ENCODE assay signal across 19 cellular contexts in the genomic region with DNA sequence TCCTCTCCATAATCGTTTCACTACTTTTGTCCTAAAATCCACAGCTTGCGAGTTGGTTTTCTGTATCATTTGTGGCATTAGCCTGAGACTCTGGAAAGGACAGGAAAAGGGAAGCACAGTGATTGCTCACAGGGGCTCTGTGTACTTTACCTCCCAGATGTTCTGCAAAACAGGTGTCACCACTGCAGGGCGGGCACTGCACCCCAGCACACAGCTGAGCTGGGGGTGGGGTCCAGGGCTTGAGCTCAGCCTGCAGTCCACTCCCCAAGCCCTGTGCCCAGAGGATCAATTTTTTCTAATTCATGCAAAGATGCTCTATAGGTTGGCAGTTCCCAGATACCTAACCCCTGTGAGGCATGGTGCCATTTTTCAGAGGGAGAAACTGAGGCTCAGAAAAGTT.
DNase-seq lines count a peak whose midpoint lies in the region; ATAC-seq, FAIRE-seq and TF ChIP-seq lines count a peak whose summit lies in the region.
"Had no signal": no experiment of that assay in that cellular context is flagged by ENCODE, and none has a peak within 500 bp of the region (broad histone marks: within the 10 kb centered on the region; RNA-seq: fewer than 3 reads in every experiment).

No MANE protein-coding gene starts in this region.

- 75 to 92% (median 80%) methylated on average over 3 of the region's 3 CpGs for WGBS in spleen, 5 donors

- H3K27ac ChIP-seq in kidney (ENCODE audit: low read depth in 2 of 2, low read length in 2 of 2) (no peak overlapping the region), spleen (no peak overlapping the region)
- H3K27ac ChIP-seq: GM23248 had no signal

- H3K4me1 Mint-ChIP-seq in natural killer cell treated with Interleukin-12 subunit alpha and Interleukin-12 subunit beta and Interleukin-15 and Interleukin-18, amount 100 ng/mL, for 72 hours (ENCODE audit: low read depth in 2 of 2), result no peaks in the 10 kb centered on the region
- H3K4me1 Mint-ChIP-seq: CD4-positive, alpha-beta memory T cell had no signal

- no peak overlapping the region for H3K4me3 Mint-ChIP-seq in natural killer cell treated with Interleukin-12 subunit alpha and Interleukin-12 subunit beta and Interleukin-15 and Interleukin-18, amount 100 ng/mL, for 72 hours
- H3K4me3 Mint-ChIP-seq: CD4-positive, alpha-beta memory T cell had no signal

- FAIRE-seq in bronchial epithelial cell (lab: Jason Lieb, UNC) (peak; percentile 87), kidney (lab: Jason Lieb, UNC) (no peak)
- FAIRE-seq: GM12891, GM18507, H1 had no signal

- H3K4me1 ChIP-seq in kidney (ENCODE audit: control insufficient read depth in 1 of 2, insufficient read depth in 1 of 2, low read depth in 1 of 2, low read length in 2 of 2), result no peaks in the 10 kb centered on the region
- no peaks in the 10 kb centered on the region for H3K4me1 ChIP-seq in spleen

- no peaks in the 10 kb centered on the region for H3K9me3 Mint-ChIP-seq in natural killer cell treated with Interleukin-12 subunit alpha and Interleukin-12 subunit beta and Interleukin-15 and Interleukin-18, amount 100 ng/mL, for 72 hours
- H3K9me3 Mint-ChIP-seq: CD4-positive, alpha-beta memory T cell had no signal

- no peak overlapping the region for H3K9ac ChIP-seq in kidney (ENCODE audit: low read length in 2 of 2)
- H3K9ac ChIP-seq: GM23248 had no signal

- no peak for DNase-seq in bronchial epithelial cell (ENCODE audit: low read depth)
- DNase-seq in kidney, result peak; percentile 14
- peak; percentile 60 for DNase-seq in spleen
- DNase-seq in NCI-H2081 (lab: John Stamatoyannopoulos, UW), result no peak
- no peak for DNase-seq in natural killer cell treated with Interleukin-12 subunit alpha and Interleukin-12 subunit beta and Interleukin-15 and Interleukin-18, amount 100 ng/mL, for 72 hours (ENCODE audit: low spot score)
- DNase-seq in T-helper 2 cell, result no peak
- DNase-seq: Calu3; CD4-positive, alpha-beta memory T cell; COR-L47; DMS53; DMS79 treated with DMSO at 0.1 percent for 48 hours; GF-D8; H7 had no signal

- no peaks in the 10 kb centered on the region for H3K36me3 Mint-ChIP-seq in natural killer cell treated with Interleukin-12 subunit alpha and Interleukin-12 subunit beta and Interleukin-15 and Interleukin-18, amount 100 ng/mL, for 72 hours
- H3K36me3 Mint-ChIP-seq: CD4-positive, alpha-beta memory T cell had no signal

- no peak overlapping the region for H3K27ac Mint-ChIP-seq in natural killer cell treated with Interleukin-12 subunit alpha and Interleukin-12 subunit beta and Interleukin-15 and Interleukin-18, amount 100 ng/mL, for 72 hours
- H3K27ac Mint-ChIP-seq: CD4-positive, alpha-beta memory T cell had no signal

- H3K27me3 Mint-ChIP-seq in natural killer cell treated with Interleukin-12 subunit alpha and Interleukin-12 subunit beta and Interleukin-15 and Interleukin-18, amount 100 ng/mL, for 72 hours, result peaks cover 0 to 5% of the 10 kb centered on the region in 2 donors

- ATAC-seq in GM19463 (IDR thresholded peaks at IDR 0.05; ENCODE audit: unreplicated experiment), result no peak
- no peak for ATAC-seq in natural killer cell treated with Interleukin-12 subunit alpha and Interleukin-12 subunit beta and Interleukin-15 and Interleukin-18, amount 100 ng/mL, for 72 hours
- ATAC-seq: HCT116 had no signal

- no peak for TF ChIP-seq POLR2A in spleen (IDR thresholded peaks at IDR 0.05)

- no peak for TF ChIP-seq CTCF in bronchial epithelial cell (IDR thresholded peaks at IDR 0.05; ENCODE audit: insufficient read depth, low read length, severe bottlenecking)
- TF ChIP-seq CTCF in kidney (IDR thresholded peaks at IDR 0.05; ENCODE audit: borderline replicate concordance, extremely low read depth, insufficient read depth), result no peak
- TF ChIP-seq CTCF in spleen (IDR thresholded peaks at IDR 0.05 in 8 of 11, conservative IDR thresholded peaks at IDR 0.05 in 3 of 11), result no peak

- no peaks in the 10 kb centered on the region for H3K9me3 ChIP-seq in kidney (ENCODE audit: control insufficient read depth in 1 of 2, low read length in 2 of 2)
- no peaks in the 10 kb centered on the region for H3K9me3 ChIP-seq in spleen

- H3K4me3 ChIP-seq in bronchial epithelial cell (ENCODE audit: low read depth, low read length) (no peak overlapping the region), kidney (ENCODE audit: low read length in 2 of 2) (no peak overlapping the region), spleen (no peak overlapping the region)
- H3K4me3 ChIP-seq: GM23248 had no signal

- H3K36me3 ChIP-seq in bronchial epithelial cell (ENCODE audit: control insufficient read depth, insufficient read depth, low read length) (no peaks in the 10 kb centered on the region), kidney (ENCODE audit: control insufficient read depth in 1 of 2, insufficient read depth in 2 of 2, low read length in 2 of 2) (no peaks in the 10 kb centered on the region), spleen (no peaks in the 10 kb centered on the region)

- intact Hi-C loops in kidney (cut with DNase I) (no loop called here), spleen (cut with DNase I; ENCODE audit: low total_unique reads) (no loop called here)

- H3K27me3 ChIP-seq in bronchial epithelial cell (ENCODE audit: control insufficient read depth, insufficient read depth, low read length), result no peaks in the 10 kb centered on the region
- H3K27me3 ChIP-seq in spleen (replicated peaks in 1 of 7), result peaks cover 0 to 39% (median 0%) of the 10 kb centered on the region in 7 donors

Comparison
In these comparisons a context has a peak if more than half of its experiments do, and no peak if none do; other contexts are left out.
1. DNase-seq: peak in kidney (single experiment) and spleen (single experiment); none in bronchial epithelial cell (single experiment), NCI-H2081 (0 of 2), natural killer cell treated with Interleukin-12 subunit alpha and Interleukin-12 subunit beta and Interleukin-15 and Interleukin-18, amount 100 ng/mL, for 72 hours (single experiment) and T-helper 2 cell (0 of 5).